ENCODE assay signal across 24 cellular contexts in genomic region chr1:89339039-89339438, GRCh38. TPM values are rescaled to one million over a fixed set of nuclear protein-coding genes. Genes with fewer than 3 reads are reported as not detected.
"Had no signal": no experiment of that assay in that cellular context is flagged by ENCODE, and none has a peak within 500 bp of the region (broad histone marks: within the 10 kb centered on the region; RNA-seq: fewer than 3 reads in every experiment).

No MANE protein-coding gene starts in this region.

- H3K9ac ChIP-seq: SK-N-SH had no signal

- H3K27ac ChIP-seq: RWPE1 had no signal

- DNase-seq: IMR-90; Karpas-422; KG1; MV-4-11; NCI-H1048; NCI-H1105; NCI-H1417 treated with DMSO at 0.1 percent for 48 hours; NCI-H146; NCI-H1694 treated with DMSO at 0.1 percent for 48 hours; NCI-H1930; NCI-H2171 treated with DMSO at 0.1 percent for 48 hours; NCI-H345; NCI-H446 treated with DMSO at 0.1 percent for 48 hours; NCI-H510A treated with DMSO at 0.1 percent for 48 hours; NCI-H526; NCI-H748 treated with DMSO at 0.1 percent for 48 hours; NK-92 treated with Interleukin-12 subunit alpha and Interleukin-12 subunit beta, amount 100 ng/mL, for 24 hours; PC-3; SHP77; SK-N-SH had no signal

- H3K4me2 ChIP-seq: SK-N-SH had no signal

- ATAC-seq: Panc1, PC-3 had no signal

- H3K9me3 ChIP-seq: SK-N-SH had no signal

RNA-seq across cellular contexts. Expression of gene GBP6, which starts 24.8 kb away (rescaled TPM):
- total RNA-seq: HT-29, IMR-90, OCI-LY7 had no signal
- polyA plus RNA-seq: IMR-90, SK-N-SH had no signal
